25 cellular contexts compared by ENCODE assay signal in the genomic region with DNA sequence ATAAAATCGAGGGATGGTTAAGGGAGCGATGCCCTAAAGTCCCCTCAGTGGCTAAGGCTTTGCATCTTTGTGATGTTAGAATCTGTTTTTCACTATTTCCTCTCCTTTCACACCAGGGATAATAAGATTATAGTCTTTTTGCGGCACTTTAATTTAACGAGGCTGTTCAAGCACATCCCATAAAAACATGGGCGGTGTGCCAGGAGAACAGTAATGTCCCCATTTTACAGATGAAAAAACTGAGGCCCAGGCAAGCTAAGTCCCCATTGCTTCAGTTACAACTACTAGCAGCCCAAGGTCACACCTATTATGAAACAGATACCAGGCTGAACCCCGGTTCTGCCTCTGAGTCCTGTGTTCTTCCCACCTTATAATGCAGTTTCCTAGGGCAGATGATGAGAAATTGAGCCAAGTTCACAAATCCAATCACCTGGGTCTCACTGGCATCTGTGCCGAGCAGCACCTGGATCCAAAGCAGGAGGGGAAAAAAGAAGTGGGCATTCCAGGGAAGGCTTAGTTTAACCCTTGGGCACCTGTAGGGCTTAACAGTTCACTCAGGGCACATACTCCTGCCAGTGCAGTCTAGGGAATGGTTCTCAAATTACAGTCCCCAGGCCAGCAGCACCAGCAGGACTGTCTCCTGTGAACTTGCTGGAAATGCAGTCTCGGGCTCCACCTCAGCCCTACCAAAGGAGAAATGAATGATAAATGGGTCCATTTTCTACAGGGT.
A peak's percentile ranks its signal among the peaks of the same experiment; 100 is the strongest.
DNase-seq lines count a peak whose midpoint lies in the region; ATAC-seq, FAIRE-seq and TF ChIP-seq lines count a peak whose summit lies in the region.
"Had no signal": no experiment of that assay in that cellular context is flagged by ENCODE, and none has a peak within 500 bp of the region (broad histone marks: within the 10 kb centered on the region; RNA-seq: fewer than 3 reads in every experiment).

No MANE protein-coding gene starts in this region.

- H2AFZ ChIP-seq in SK-N-SH (ENCODE audit: low read depth) (no peak overlapping the region), H1 (ENCODE audit: low read length) (no peak overlapping the region)

- no peaks in the 10 kb centered on the region for H3K79me1 ChIP-seq in H1 (ENCODE audit: low read depth, low read length)

- no peak overlapping the region for H4K91ac ChIP-seq in H1 (replicated peaks; ENCODE audit: insufficient read length, low read length)

- no peak for TF ChIP-seq POLR2A in H1 (IDR thresholded peaks at IDR 0.05; ENCODE audit: control extremely low read depth in 1 of 2, low read depth in 2 of 2, low read length in 2 of 2)

- TF ChIP-seq EP300 in SK-N-SH (IDR thresholded peaks at IDR 0.05; ENCODE audit: borderline replicate concordance in 1 of 2, low read depth in 1 of 2, low read length in 1 of 2) (no peak), H1 (IDR thresholded peaks at IDR 0.05; ENCODE audit: borderline replicate concordance in 1 of 2, low read depth in 2 of 2, low read length in 2 of 2) (no peak)

- no peak overlapping the region for H3K4ac ChIP-seq in H1 (replicated peaks; ENCODE audit: insufficient read length, low read depth, low read length)

- H2BK15ac ChIP-seq in H1 (ENCODE audit: low read length), result no peak overlapping the region; the same call in 1 of the 2 replicates

- H3K4me3 ChIP-seq in SK-N-SH (ENCODE audit: low read depth in 2 of 2, low read length in 1 of 2), result no peak overlapping the region
- no peak overlapping the region for H3K4me3 ChIP-seq in HUES64 (ENCODE audit: low read length)
- no peak overlapping the region; a peak in 1 of 8 replicates for H3K4me3 ChIP-seq in H1 (ENCODE audit: extremely low read depth in 1 of 4, insufficient read depth in 2 of 4, low read depth in 3 of 4, low read length in 4 of 4)
- H3K4me3 ChIP-seq: BLaER1, dorsolateral prefrontal cortex, vagina had no signal

- peak; percentile 57; the same call in 2 of the 3 replicates for ATAC-seq in SK-N-SH treated with all-trans-retinoic acid at 6 μM for 48 hours
- ATAC-seq: activated CD8-positive, alpha-beta T cell treated with anti-CD3 and anti-CD28 coated beads for 36 hours; left lobe of liver; naive thymus-derived CD4-positive, alpha-beta T cell; stimulated activated naive B cell treated with anti-CD40 and anti-IgM and Interleukin-4, amounts not matched to agents 10 μg/mL and 1 μg/mL and 100 μg/mL, for 72 hours had no signal

- H3K36me3 ChIP-seq in SK-N-SH (replicated peaks in 1 of 2; ENCODE audit: control insufficient read depth in 1 of 2, insufficient read depth in 2 of 2, low read length in 1 of 2) (no peaks in the 10 kb centered on the region), HUES64 (ENCODE audit: insufficient read depth, low read length) (no peaks in the 10 kb centered on the region), H1 (ENCODE audit: control insufficient read depth in 2 of 4, insufficient read depth in 4 of 4, low read length in 3 of 4) (no peaks in the 10 kb centered on the region)
- H3K36me3 ChIP-seq: BLaER1, vagina had no signal

- no peak overlapping the region for H3K14ac ChIP-seq in H1 (ENCODE audit: insufficient read length)

- H3K9me3 ChIP-seq in SK-N-SH, result no peaks in the 10 kb centered on the region
- no peaks in the 10 kb centered on the region for H3K9me3 ChIP-seq in HUES64 (ENCODE audit: insufficient read depth, low read depth, low read length)
- H3K9me3 ChIP-seq in H1 (ENCODE audit: insufficient read depth in 2 of 2, low read depth in 1 of 2, low read length in 1 of 2), result 0 out of 4 replicates have a peak, but pooled peaks cover 0 to 2% of the 10 kb centered on the region in 2 experiments
- H3K9me3 ChIP-seq: BLaER1, Caco-2, vagina had no signal

- H2BK20ac ChIP-seq in H1 (ENCODE audit: low read length), result no peak overlapping the region

- TF ChIP-seq CTCF in SK-N-SH (IDR thresholded peaks at IDR 0.05), result no peak
- no peak for TF ChIP-seq CTCF in H1 (IDR thresholded peaks at IDR 0.05; ENCODE audit: control extremely low read depth in 1 of 3, insufficient read depth in 1 of 3, low read depth in 1 of 3, low read length in 3 of 3)

- 0 out of 2 replicates have a peak overlapping the region, but pooled peaks have one; percentile 6 for H2AK5ac ChIP-seq in H1 (ENCODE audit: low read depth, low read length)

- peak overlapping the region; percentile 51; the same call in 1 of the 2 replicates for H3K18ac ChIP-seq in H1 (ENCODE audit: extremely low read depth, low read length)

- no peak overlapping the region for H3K4me2 ChIP-seq in SK-N-SH
- peak overlapping the region; percentile 12 to 47; a peak in 3 of 4 replicates for H3K4me2 ChIP-seq in H1 (ENCODE audit: insufficient read depth in 1 of 2, low read depth in 2 of 2, low read length in 2 of 2)
- H3K4me2 ChIP-seq: BLaER1 had no signal

- CTCF ChIA-PET in SK-N-SH (lab: Yijun Ruan, JAX) (no interaction called here), H1 (lab: Charles Lee; ENCODE audit: partially characterized antibody) (no interaction called here)

- DNase-seq in SK-N-SH, result no peak
- no peak for DNase-seq in H1 (ENCODE audit: low read depth in 1 of 2, low spot score in 2 of 2)
- DNase-seq in posterior vena cava (ENCODE audit: low spot score), result peak; percentile 50
- no peak for DNase-seq in kidney glomerular epithelial cell (lab: John Stamatoyannopoulos, UW)
- no peak for DNase-seq in T-helper 2 cell
- no peak for DNase-seq in GF-D8 (lab: John Stamatoyannopoulos, UW)
- DNase-seq: ACHN; activated CD4-positive, CD25-positive, alpha-beta regulatory T cell treated with anti-CD3 and anti-CD28 coated beads, Interleukin-2, amount 50 U/mL, for 72 hours; activated CD8-positive, alpha-beta T cell treated with anti-CD3 and anti-CD28 coated beads for 36 hours; activated effector memory CD4-positive, alpha-beta T cell treated with anti-CD3 and anti-CD28 coated beads, Interleukin-2, amount 50 U/mL, for 16 hours; Caco-2; cerebellar nuclear complex; dorsolateral prefrontal cortex; glutamatergic neuron; KBM-7; naive thymus-derived CD4-positive, alpha-beta T cell; SHP77 treated with DMSO at 0.1 percent for 48 hours; stimulated activated CD4-positive, alpha-beta T cell treated with anti-CD3 and anti-CD28 coated beads, Interleukin-4, amount 100 ng/mL, for 1 hour; stimulated activated naive B cell treated with anti-CD40 and anti-IgM and Interleukin-4, amounts not matched to agents 10 μg/mL and 1 μg/mL and 100 μg/mL, for 72 hours had no signal

- no peaks in the 10 kb centered on the region for H3K9me2 ChIP-seq in SK-N-SH

- H4K8ac ChIP-seq in H1 (ENCODE audit: extremely low read depth, insufficient read depth, low read length), result no peak overlapping the region

- no peak overlapping the region for H4K5ac ChIP-seq in H1 (ENCODE audit: insufficient read length, low read depth, low read length)

- no peak overlapping the region for H3K23ac ChIP-seq in H1 (ENCODE audit: insufficient read length)

- H3K27ac ChIP-seq in SK-N-SH (ENCODE audit: low read depth in 2 of 2, low read length in 1 of 2), result no peak overlapping the region
- H3K27ac ChIP-seq in HUES64 (ENCODE audit: low read depth, low read length), result peak overlapping the region; percentile 2; the same call in 1 of the 2 replicates
- no peak overlapping the region for H3K27ac ChIP-seq in H1 (ENCODE audit: low read depth, low read length)
- H3K27ac ChIP-seq: BLaER1, dorsolateral prefrontal cortex, vagina had no signal

- H3K27me3 ChIP-seq in SK-N-SH (ENCODE audit: insufficient read depth) (peaks cover 13% of the 10 kb centered on the region; the same call in 1 of the 2 replicates), HUES64 (ENCODE audit: insufficient read depth, low read length) (no peaks in the 10 kb centered on the region), H1 (replicated peaks in 1 of 4; ENCODE audit: control insufficient read depth in 3 of 4, extremely low read depth in 1 of 4, insufficient read depth in 3 of 4, low read length in 3 of 4) (peaks cover 0 to 2% (median 0%) of the 10 kb centered on the region in 4 experiments; a peak in 1 of 7 replicates)
- H3K27me3 ChIP-seq: BLaER1, vagina had no signal

- H3K9ac ChIP-seq in SK-N-SH (no peak overlapping the region), HUES64 (ENCODE audit: low read depth, low read length) (no peak overlapping the region), H1 (replicated peaks in 1 of 4; ENCODE audit: extremely low read depth in 1 of 4, low read depth in 3 of 4, low read length in 3 of 4) (no peak overlapping the region; a peak in 1 of 7 replicates)
- H3K9ac ChIP-seq: BLaER1 had no signal

- H3K23me2 ChIP-seq in H1 (ENCODE audit: low read depth, low read length), result no peaks in the 10 kb centered on the region

- no peak overlapping the region for H2BK120ac ChIP-seq in H1 (replicated peaks; ENCODE audit: low read depth, low read length)

- POLR2A ChIA-PET in SK-N-SH (lab: Yijun Ruan, JAX) (no interaction called here), H1 (lab: Charles Lee; ENCODE audit: partially characterized antibody) (interaction anchor here (0.9 kb wide), 2 partner anchors 11 to 24 kb away, joined by 3 read pairs; no protein-coding TSS in a partner anchor)

- 64% methylated on average over 8 of the region's 8 CpGs for WGBS in SK-N-SH (ENCODE audit: low lambda C conversion rate)
- 83% methylated on average over 6 of the region's 8 CpGs for WGBS in HUES64
- 82% methylated on average over 8 of the region's 8 CpGs; no CpG with 5 or more reads in 1 of the 2 experiments for WGBS in H1 (ENCODE audit: extremely low coverage in 1 of 2, insufficient coverage in 1 of 2, insufficient read length in 1 of 2, insufficient replicate concordance in 2 of 2, low coverage in 1 of 2, low lambda C conversion rate in 2 of 2, missing lambda C conversion rate in 1 of 2), 2 experiments

- TF ChIP-seq RAD21 in SK-N-SH (IDR thresholded peaks at IDR 0.05; ENCODE audit: low read length) (no peak), H1 (IDR thresholded peaks at IDR 0.05 in 1 of 2, conservative IDR thresholded peaks at IDR 0.05 in 1 of 2; ENCODE audit: low read depth in 2 of 2, low read length in 2 of 2) (no peak)

- H4K20me1 ChIP-seq in SK-N-SH (ENCODE audit: insufficient read depth) (no peaks in the 10 kb centered on the region), H1 (replicated peaks in 1 of 2; ENCODE audit: control insufficient read depth in 1 of 2, insufficient read depth in 2 of 2, low read length in 2 of 2) (no peaks in the 10 kb centered on the region)
- H4K20me1 ChIP-seq: BLaER1 had no signal

- H3F3A ChIP-seq in SK-N-SH (replicated peaks; ENCODE audit: insufficient read depth), result no peaks in the 10 kb centered on the region

- H3K56ac ChIP-seq in H1 (replicated peaks; ENCODE audit: insufficient read length, low read depth, low read length), result no peak overlapping the region

- H2BK5ac ChIP-seq in H1 (ENCODE audit: low read depth, low read length), result peak overlapping the region; percentile 3; the same call in 1 of the 2 replicates

- FAIRE-seq in H1 (lab: Jason Lieb, UNC), result no peak
- FAIRE-seq: endothelial cell of umbilical vein had no signal

- H3K79me2 ChIP-seq in SK-N-SH (ENCODE audit: insufficient read depth), result no peaks in the 10 kb centered on the region
- no peaks in the 10 kb centered on the region for H3K79me2 ChIP-seq in H1 (ENCODE audit: control insufficient read depth in 1 of 2, insufficient read depth in 2 of 2, low read length in 2 of 2)

- no peak overlapping the region; the same call in 1 of the 2 replicates for H2BK12ac ChIP-seq in H1 (ENCODE audit: low read depth, low read length)

- H3K4me1 ChIP-seq in SK-N-SH (ENCODE audit: control insufficient read depth in 1 of 2, insufficient read depth in 2 of 2, low read depth in 1 of 2, low read length in 1 of 2) (peaks cover 0 to 21% of the 10 kb centered on the region in 2 experiments; a peak in 1 of 4 replicates), HUES64 (ENCODE audit: insufficient read depth, low read length) (peaks cover 33% of the 10 kb centered on the region), H1 (replicated peaks in 1 of 4; ENCODE audit: control insufficient read depth in 3 of 4, insufficient read depth in 4 of 4, low read length in 3 of 4) (peaks cover 23 to 45% (median 34%) of the 10 kb centered on the region in 4 experiments)
- H3K4me1 ChIP-seq: BLaER1, vagina had no signal

- intact Hi-C loops in posterior vena cava (cut with DNase I), result no loop called here
